ENCODE assay signal across 21 cellular contexts in the genomic region with DNA sequence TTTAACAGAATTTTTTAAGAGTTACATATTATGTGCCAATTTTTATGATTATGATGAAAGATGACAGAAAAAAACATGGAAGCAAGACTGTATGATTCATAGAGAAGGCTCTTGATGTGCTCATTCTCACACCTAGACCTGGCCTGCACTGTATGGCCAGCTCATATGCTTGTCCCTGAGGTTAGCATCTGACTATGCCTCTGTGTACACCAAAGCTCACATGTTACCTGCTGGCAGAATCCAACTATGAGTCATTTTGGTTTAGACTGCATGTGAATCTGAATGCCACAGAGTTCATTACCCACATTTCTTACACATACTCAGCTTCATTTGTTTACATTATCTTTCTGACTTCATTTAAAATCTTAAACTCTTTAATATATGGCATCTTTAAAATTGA.
DNase-seq lines count a peak whose midpoint lies in the region; ATAC-seq and TF ChIP-seq lines count a peak whose summit lies in the region.
"Had no signal": no experiment of that assay in that cellular context is flagged by ENCODE, and none has a peak within 500 bp of the region (broad histone marks: within the 10 kb centered on the region; RNA-seq: fewer than 3 reads in every experiment).

No MANE protein-coding gene starts in this region.

- H3K9me3 ChIP-seq in breast epithelium (no peaks in the 10 kb centered on the region), hepatocyte (ENCODE audit: low read depth) (no peaks in the 10 kb centered on the region), colonic mucosa (no peaks in the 10 kb centered on the region)
- H3K9me3 ChIP-seq: gastrocnemius medialis, tibial nerve had no signal

- CTCF ChIA-PET in MCF 10A (lab: Yijun Ruan, JAX): interaction anchor here (0.6 to 1.0 kb wide), 3 partner anchors 8 to 1935 kb away, joined by 3 to 5 read pairs (median 5); no protein-coding TSS in a partner anchor

- H2AFZ ChIP-seq in hepatocyte: no peak overlapping the region

- DNase-seq in MCF 10A (ENCODE audit: unreplicated experiment): peak; percentile 95
- no peak for DNase-seq in breast epithelium (ENCODE audit: low spot score in 2 of 2)
- peak; percentile 52 for DNase-seq in SW480 (ENCODE audit: low spot score)
- peak; percentile 47 for DNase-seq in hepatocyte (ENCODE audit: low spot score)
- DNase-seq in colonic mucosa: no peak
- DNase-seq: activated CD4-positive, alpha-beta T cell treated with anti-CD3 and anti-CD28 coated beads, Interleukin-2, amount 50 U/mL, for 48 hours; activated naive CD8-positive, alpha-beta T cell treated with anti-CD3 and anti-CD28 coated beads, Interleukin-2, amount 10 ng/mL, durations not matched to agents 7 days and 5 days; activated T-cell treated with anti-CD3 and anti-CD28 coated beads, Interleukin-2, amount 50 U/mL, for 24 hours; CD8-positive, alpha-beta memory T cell; gastrocnemius medialis; HFFc6; KBM-7; NCI-H1417 treated with DMSO at 0.1 percent for 48 hours; NCI-H510A treated with DMSO at 0.1 percent for 48 hours had no signal

- H3K4me1 Mint-ChIP-seq in MCF 10A (ENCODE audit: insufficient read depth, unreplicated experiment): no peaks in the 10 kb centered on the region
- H3K4me1 Mint-ChIP-seq: activated naive CD8-positive, alpha-beta T cell treated with anti-CD3 and anti-CD28 coated beads, Interleukin-2, amount 10 ng/mL, durations not matched to agents 7 days and 5 days; CD8-positive, alpha-beta memory T cell; central memory CD8-positive, alpha-beta T cell; neural crest cell; stimulated activated memory B cell treated with anti-CD40 and anti-IgM and Interleukin-4, amounts not matched to agents 10 μg/mL and 1 μg/mL and 100 μg/mL, for 72 hours had no signal

- ATAC-seq in GM21423 (IDR thresholded peaks at IDR 0.05; ENCODE audit: unreplicated experiment) (no peak), GM18517 (IDR thresholded peaks at IDR 0.05; ENCODE audit: unreplicated experiment) (no peak), GM21360 (IDR thresholded peaks at IDR 0.05; ENCODE audit: unreplicated experiment) (no peak)
- ATAC-seq: gastrocnemius medialis; stimulated activated memory B cell treated with anti-CD40 and anti-IgM and Interleukin-4, amounts not matched to agents 10 μg/mL and 1 μg/mL and 100 μg/mL, for 72 hours had no signal

- H3K36me3 Mint-ChIP-seq in MCF 10A (ENCODE audit: insufficient read depth, unreplicated experiment): no peaks in the 10 kb centered on the region
- H3K36me3 Mint-ChIP-seq: activated naive CD8-positive, alpha-beta T cell treated with anti-CD3 and anti-CD28 coated beads, Interleukin-2, amount 10 ng/mL, durations not matched to agents 7 days and 5 days; CD8-positive, alpha-beta memory T cell; stimulated activated memory B cell treated with anti-CD40 and anti-IgM and Interleukin-4, amounts not matched to agents 10 μg/mL and 1 μg/mL and 100 μg/mL, for 72 hours had no signal

- no peaks in the 10 kb centered on the region for H3K4me1 ChIP-seq in breast epithelium
- no peaks in the 10 kb centered on the region for H3K4me1 ChIP-seq in hepatocyte (ENCODE audit: insufficient read depth)
- no peaks in the 10 kb centered on the region for H3K4me1 ChIP-seq in colonic mucosa
- H3K4me1 ChIP-seq: gastrocnemius medialis, tibial nerve had no signal

- H3K4me3 ChIP-seq in breast epithelium (no peak overlapping the region), hepatocyte (no peak overlapping the region), colonic mucosa (no peak overlapping the region)
- H3K4me3 ChIP-seq: gastrocnemius medialis, tibial nerve had no signal

- TF ChIP-seq POLR2A in breast epithelium (IDR thresholded peaks at IDR 0.05): no peak

- BruUV-seq in MCF 10A (replicated peaks; lab: Mats Ljungman, UMichigan): no TSS peak

- intact Hi-C loops in MCF 10A (cut with micrococcal nuclease) (no loop called here), breast epithelium (cut with DNase I; ENCODE audit: low total_unique reads) (no loop called here), colonic mucosa (cut with DNase I) (no loop called here)

- H3K9me3 Mint-ChIP-seq in MCF 10A (ENCODE audit: unreplicated experiment): no peaks in the 10 kb centered on the region
- H3K9me3 Mint-ChIP-seq: activated naive CD8-positive, alpha-beta T cell treated with anti-CD3 and anti-CD28 coated beads, Interleukin-2, amount 10 ng/mL, durations not matched to agents 7 days and 5 days had no signal

- H3K4me2 ChIP-seq in hepatocyte: no peak overlapping the region

- H3K27ac ChIP-seq in breast epithelium (no peak overlapping the region), hepatocyte (no peak overlapping the region), colonic mucosa (no peak overlapping the region)
- H3K27ac ChIP-seq: gastrocnemius medialis, tibial nerve had no signal

- POLR2A ChIA-PET in MCF 10A (lab: Yijun Ruan, JAX): interaction anchor here (0.5 to 1.1 kb wide), 4 partner anchors 9 to 29 kb away, joined by 3 read pairs; no protein-coding TSS in a partner anchor

- H4K20me1 ChIP-seq in hepatocyte (ENCODE audit: insufficient read depth, poor library complexity, severe bottlenecking): no peaks in the 10 kb centered on the region

- no peak overlapping the region for H3K9ac ChIP-seq in colonic mucosa (ENCODE audit: low read depth in 2 of 2, low read length in 2 of 2)

- H3K79me2 ChIP-seq in hepatocyte: no peaks in the 10 kb centered on the region

- TF ChIP-seq CTCF in MCF 10A (IDR thresholded peaks at IDR 0.05; ENCODE audit: unreplicated experiment) (no peak), breast epithelium (IDR thresholded peaks at IDR 0.05) (no peak), hepatocyte (IDR thresholded peaks at IDR 0.05; ENCODE audit: poor library complexity) (no peak), colonic mucosa (IDR thresholded peaks at IDR 0.05) (no peak)

- H3K27me3 Mint-ChIP-seq in MCF 10A (ENCODE audit: insufficient read depth, unreplicated experiment): peaks cover 12% of the 10 kb centered on the region
- H3K27me3 Mint-ChIP-seq: activated naive CD8-positive, alpha-beta T cell treated with anti-CD3 and anti-CD28 coated beads, Interleukin-2, amount 10 ng/mL, durations not matched to agents 7 days and 5 days; activated T-cell treated with anti-CD3 and anti-CD28 coated beads, Interleukin-2, amount 50 U/mL, for 24 hours; CD8-positive, alpha-beta memory T cell; central memory CD8-positive, alpha-beta T cell; stimulated activated memory B cell treated with anti-CD40 and anti-IgM and Interleukin-4, amounts not matched to agents 10 μg/mL and 1 μg/mL and 100 μg/mL, for 72 hours had no signal

- no peaks in the 10 kb centered on the region for H3K9me2 ChIP-seq in hepatocyte (replicated peaks; ENCODE audit: insufficient read depth)

- H3K27me3 ChIP-seq in breast epithelium: no peaks in the 10 kb centered on the region
- no peaks in the 10 kb centered on the region for H3K27me3 ChIP-seq in hepatocyte
- H3K27me3 ChIP-seq in colonic mucosa: no peaks in the 10 kb centered on the region
- H3K27me3 ChIP-seq: gastrocnemius medialis, tibial nerve had no signal

- H3K36me3 ChIP-seq in breast epithelium: no peaks in the 10 kb centered on the region
- no peaks in the 10 kb centered on the region for H3K36me3 ChIP-seq in hepatocyte (replicated peaks; ENCODE audit: insufficient read depth, low read depth)
- no peaks in the 10 kb centered on the region for H3K36me3 ChIP-seq in colonic mucosa
- H3K36me3 ChIP-seq: gastrocnemius medialis, tibial nerve had no signal

- no peak overlapping the region for H3K4me3 Mint-ChIP-seq in MCF 10A (ENCODE audit: unreplicated experiment)
- H3K4me3 Mint-ChIP-seq: activated naive CD8-positive, alpha-beta T cell treated with anti-CD3 and anti-CD28 coated beads, Interleukin-2, amount 10 ng/mL, durations not matched to agents 7 days and 5 days; activated T-cell treated with anti-CD3 and anti-CD28 coated beads, Interleukin-2, amount 50 U/mL, for 24 hours; CD8-positive, alpha-beta memory T cell; central memory CD8-positive, alpha-beta T cell; HFFc6; neural crest cell; stimulated activated memory B cell treated with anti-CD40 and anti-IgM and Interleukin-4, amounts not matched to agents 10 μg/mL and 1 μg/mL and 100 μg/mL, for 72 hours had no signal

- no peak overlapping the region for H3K27ac Mint-ChIP-seq in MCF 10A (ENCODE audit: low read depth, unreplicated experiment)
- H3K27ac Mint-ChIP-seq: activated naive CD8-positive, alpha-beta T cell treated with anti-CD3 and anti-CD28 coated beads, Interleukin-2, amount 10 ng/mL, durations not matched to agents 7 days and 5 days; activated T-cell treated with anti-CD3 and anti-CD28 coated beads, Interleukin-2, amount 50 U/mL, for 24 hours; CD8-positive, alpha-beta memory T cell; HFFc6; stimulated activated memory B cell treated with anti-CD40 and anti-IgM and Interleukin-4, amounts not matched to agents 10 μg/mL and 1 μg/mL and 100 μg/mL, for 72 hours had no signal

Comparison
In these comparisons a context has a peak if more than half of its experiments do, and no peak if none do; other contexts are left out.
1. DNase-seq: peak in MCF 10A (single experiment), SW480 (single experiment) and hepatocyte (single experiment); none in breast epithelium (0 of 2) and colonic mucosa (single experiment).